1 cellular context compared by ENCODE assay signal in genomic region chr1:109090415-109091195, GRCh38.
TF ChIP-seq lines count a peak whose summit lies in the region.

Gene TMEM167B (plus strand): TSS chr1:109090764. CDS start chr1:109090873, 109 bp downstream.

TF ChIP-seq in HEK293, 187 proteins besides CTCF, POLR2A, EP300 and RAD21 (continued from another document and continues in another):
- peak; percentile 97 for TF ChIP-seq PATZ1 (tag by site-specific recombination; IDR thresholded peaks at IDR 0.05)
- TF ChIP-seq ZNF335 (tag by site-specific recombination; conservative IDR thresholded peaks at IDR 0.05), result peak; percentile 99
- no peak for TF ChIP-seq PRDM2 (tag by site-specific recombination; IDR thresholded peaks at IDR 0.05; ENCODE audit: borderline replicate concordance)
- TF ChIP-seq ZBTB49 (tag by site-specific recombination; IDR thresholded peaks at IDR 0.05; ENCODE audit: low read depth), result no peak
- no peak; the same call in 1 of the 2 replicates for TF ChIP-seq ZNF626 (tag by site-specific recombination; IDR thresholded peaks at IDR 0.05)
- TF ChIP-seq REST (tag by site-specific recombination; IDR thresholded peaks at IDR 0.05), result peak; percentile 60
- no peak for TF ChIP-seq ZNF26 (tag by site-specific recombination; IDR thresholded peaks at IDR 0.05)
- peak; percentile 94 for TF ChIP-seq ZNF600 (tag by site-specific recombination; IDR thresholded peaks at IDR 0.05)
- TF ChIP-seq ZFP69B (tag by site-specific recombination; IDR thresholded peaks at IDR 0.05), result peak; percentile 71
- no peak for TF ChIP-seq ZNF292 (tag by site-specific recombination; IDR thresholded peaks at IDR 0.05; ENCODE audit: borderline replicate concordance, low read depth)
- peak; percentile 30; the same call in 1 of the 2 replicates for TF ChIP-seq ZNF561 (tag by site-specific recombination; IDR thresholded peaks at IDR 0.05; ENCODE audit: borderline replicate concordance)
- no peak for TF ChIP-seq ZNF521 (tag by site-specific recombination; IDR thresholded peaks at IDR 0.05)
- no peak; the same call in 1 of the 2 replicates for TF ChIP-seq ZSCAN5A (tag by site-specific recombination; IDR thresholded peaks at IDR 0.05)
- TF ChIP-seq ZNF555 (tag by site-specific recombination; conservative IDR thresholded peaks at IDR 0.05), result no peak
- TF ChIP-seq ZNF830 (tag by site-specific recombination; IDR thresholded peaks at IDR 0.05; ENCODE audit: low read depth), result no peak
- peak; percentile 90 for TF ChIP-seq SP3 (tag by site-specific recombination; IDR thresholded peaks at IDR 0.05)
- TF ChIP-seq GFI1B (tag by site-specific recombination; IDR thresholded peaks at IDR 0.05), result no peak
- TF ChIP-seq ZSCAN18 (tag by site-specific recombination; IDR thresholded peaks at IDR 0.05), result no peak
- no peak for TF ChIP-seq PRDM6 (tag by site-specific recombination; IDR thresholded peaks at IDR 0.05)
- TF ChIP-seq ZNF2 (tag by site-specific recombination; IDR thresholded peaks at IDR 0.05), result peak; percentile 88
- TF ChIP-seq PRDM4 (tag by site-specific recombination; IDR thresholded peaks at IDR 0.05), result no peak
- TF ChIP-seq ATF2 (tag by site-specific recombination; IDR thresholded peaks at IDR 0.05; ENCODE audit: low read depth), result peak; percentile 68
- peak; percentile 95 for TF ChIP-seq ZFP37 (tag by site-specific recombination; IDR thresholded peaks at IDR 0.05)
- TF ChIP-seq ZBTB7A (tag by site-specific recombination; IDR thresholded peaks at IDR 0.05; ENCODE audit: low read depth), result 0 out of 2 replicates have a peak, but pooled peaks have one; percentile 69
- no peak for TF ChIP-seq ZNF10 (tag by site-specific recombination; IDR thresholded peaks at IDR 0.05)
- no peak; the same call in 1 of the 2 replicates for TF ChIP-seq ZNF558 (tag by site-specific recombination; IDR thresholded peaks at IDR 0.05)
